In genomic region chr3:177300842-177301241, GRCh38 we compare ENCODE assay signal across 16 cellular contexts.
DNase-seq lines count a peak whose midpoint lies in the region; ATAC-seq and TF ChIP-seq lines count a peak whose summit lies in the region.
"Had no signal": no experiment of that assay in that cellular context is flagged by ENCODE, and none has a peak within 500 bp of the region (broad histone marks: within the 10 kb centered on the region; RNA-seq: fewer than 3 reads in every experiment).

No MANE protein-coding gene starts in this region.

- peak overlapping the region; percentile 80 to 81 for H3K9ac ChIP-seq in mucosa of rectum (ENCODE audit: low read depth in 1 of 2, low read length in 2 of 2)

- no peaks in the 10 kb centered on the region for H3K9me3 Mint-ChIP-seq in MCF 10A (ENCODE audit: unreplicated experiment)
- H3K9me3 Mint-ChIP-seq: activated T-helper 1 cell treated with anti-CD3 and anti-CD28 coated beads, Interleukin-12 subunit alpha, Interleukin-12 subunit beta, Interleukin-2, Interleukin-4 antibody, amounts not matched to agents 30 ng/mL and 10 ng/mL and 1 ng/mL, durations not matched to agents 14 hours and 24 hours and 36 hours had no signal

- H3K4me3 Mint-ChIP-seq in MCF 10A (ENCODE audit: unreplicated experiment), result no peak overlapping the region
- H3K4me3 Mint-ChIP-seq: activated CD4-positive, alpha-beta T cell treated with anti-CD3 and anti-CD28 coated beads, Interleukin-2, amount 10 ng/mL, durations not matched to agents 24 days and 14 days; activated T-helper 1 cell treated with anti-CD3 and anti-CD28 coated beads, Interleukin-12 subunit alpha, Interleukin-12 subunit beta, Interleukin-2, Interleukin-4 antibody, amounts not matched to agents 30 ng/mL and 10 ng/mL and 1 ng/mL, durations not matched to agents 14 hours and 24 hours and 36 hours had no signal

- H3K4me3 ChIP-seq in mucosa of rectum (ENCODE audit: low read length in 2 of 2), result peak overlapping the region; percentile 64 to 73
- H3K4me3 ChIP-seq: prostate gland had no signal

- no TSS peak for BruUV-seq in MCF 10A (replicated peaks; lab: Mats Ljungman, UMichigan)

- H3K27me3 ChIP-seq in mucosa of rectum (ENCODE audit: control insufficient read depth in 2 of 2, insufficient read depth in 2 of 2, low read length in 2 of 2), result no peaks in the 10 kb centered on the region

- no peaks in the 10 kb centered on the region for H3K4me1 Mint-ChIP-seq in MCF 10A (ENCODE audit: insufficient read depth, unreplicated experiment)

- intact Hi-C loops in MCF 10A (cut with micrococcal nuclease), result no loop called here

- ATAC-seq in GM18502 (IDR thresholded peaks at IDR 0.05; ENCODE audit: poor library complexity, unreplicated experiment) (peak; percentile 44), GM21390 (IDR thresholded peaks at IDR 0.05; ENCODE audit: unreplicated experiment) (peak; percentile 46), HG03571 (IDR thresholded peaks at IDR 0.05; ENCODE audit: unreplicated experiment) (peak; percentile 36), HG03460 (IDR thresholded peaks at IDR 0.05; ENCODE audit: unreplicated experiment) (no peak), HG03095 (IDR thresholded peaks at IDR 0.05; ENCODE audit: unreplicated experiment) (no peak)

- no peak overlapping the region for H3K27ac Mint-ChIP-seq in MCF 10A (ENCODE audit: low read depth, unreplicated experiment)
- H3K27ac Mint-ChIP-seq: activated CD4-positive, alpha-beta T cell treated with anti-CD3 and anti-CD28 coated beads, Interleukin-2, amount 10 ng/mL, durations not matched to agents 24 days and 14 days; activated T-helper 1 cell treated with anti-CD3 and anti-CD28 coated beads, Interleukin-12 subunit alpha, Interleukin-12 subunit beta, Interleukin-2, Interleukin-4 antibody, amounts not matched to agents 30 ng/mL and 10 ng/mL and 1 ng/mL, durations not matched to agents 14 hours and 24 hours and 36 hours had no signal

- POLR2A ChIA-PET in MCF 10A (lab: Yijun Ruan, JAX), result interaction anchor here (0.8 to 1.5 kb wide), 2 partner anchors 11 to 242 kb away, joined by 3 read pairs; no protein-coding TSS in a partner anchor

- peaks cover 7% of the 10 kb centered on the region for H3K36me3 Mint-ChIP-seq in MCF 10A (ENCODE audit: insufficient read depth, unreplicated experiment)

- H3K27ac ChIP-seq in mucosa of rectum (ENCODE audit: low read depth in 2 of 2, low read length in 2 of 2), result peak overlapping the region; percentile 96

- H3K4me1 ChIP-seq in mucosa of rectum (ENCODE audit: control insufficient read depth in 2 of 2, insufficient read depth in 2 of 2, low read length in 2 of 2), result peaks cover 14 to 30% of the 10 kb centered on the region in 2 donors

- CTCF ChIA-PET in MCF 10A (lab: Yijun Ruan, JAX), result interaction anchor here (0.5 kb wide), 1 partner anchor 13 kb away, joined by 3 read pairs; no protein-coding TSS in a partner anchor

- no peaks in the 10 kb centered on the region for H3K27me3 Mint-ChIP-seq in MCF 10A (ENCODE audit: insufficient read depth, unreplicated experiment)
- H3K27me3 Mint-ChIP-seq: activated CD4-positive, alpha-beta T cell treated with anti-CD3 and anti-CD28 coated beads, Interleukin-2, amount 10 ng/mL, durations not matched to agents 24 days and 14 days had no signal

- no peak for DNase-seq in MCF 10A (ENCODE audit: unreplicated experiment)
- DNase-seq in NCI-H2171 (lab: John Stamatoyannopoulos, UW), result no peak
- DNase-seq: activated CD4-positive, alpha-beta T cell treated with anti-CD3 and anti-CD28 coated beads, Interleukin-2, amount 10 ng/mL, durations not matched to agents 24 days and 14 days; dermis blood vessel endothelial cell; Karpas-422; NCI-H187 treated with DMSO at 0.1 percent for 48 hours; NCI-H82; stimulated activated CD4-positive, alpha-beta T cell treated with anti-CD3 and anti-CD28 coated beads, Interleukin-2, amount 100 ng/mL, for 24 hours had no signal

- H3K36me3 ChIP-seq in mucosa of rectum (ENCODE audit: control insufficient read depth in 2 of 2, insufficient read depth in 2 of 2, low read length in 2 of 2), result no peaks in the 10 kb centered on the region
- H3K36me3 ChIP-seq: prostate gland had no signal

- H3K9me3 ChIP-seq in mucosa of rectum (ENCODE audit: control insufficient read depth in 2 of 2, low read length in 2 of 2), result no peaks in the 10 kb centered on the region
- H3K9me3 ChIP-seq: prostate gland had no signal

- TF ChIP-seq CTCF in MCF 10A (IDR thresholded peaks at IDR 0.05; ENCODE audit: unreplicated experiment), result no peak

Comparison
In these comparisons a context has a peak if more than half of its experiments do, and no peak if none do; other contexts are left out.
1. ATAC-seq: peak in GM18502 (single experiment), GM21390 (single experiment) and HG03571 (single experiment); none in HG03460 (single experiment) and HG03095 (single experiment).